Comparison of ENCODE assay signal across 8 cellular contexts in the genomic region with DNA sequence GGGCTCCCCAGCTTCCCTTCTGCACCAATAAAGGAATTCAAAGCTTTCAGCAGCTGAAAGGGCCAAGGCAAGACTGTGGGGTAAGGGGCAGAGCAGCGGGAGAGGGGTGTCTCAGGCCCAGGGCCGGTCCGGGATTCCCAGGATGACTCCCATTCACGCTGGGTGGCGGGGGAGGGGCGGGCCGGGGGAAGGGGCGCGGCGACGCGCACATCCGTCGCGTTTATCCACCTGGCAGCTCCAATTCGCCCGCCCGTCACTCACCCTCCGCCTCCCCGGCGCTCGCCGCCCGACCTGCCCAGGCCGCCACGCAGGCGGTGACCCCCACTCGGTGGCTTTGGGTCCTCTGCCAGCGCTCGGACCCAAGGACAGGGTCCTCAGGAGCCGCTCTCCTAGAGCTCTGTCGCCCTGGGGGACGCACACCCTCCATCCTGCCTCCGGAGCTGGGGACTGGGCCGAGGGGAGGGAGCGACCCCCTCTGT. TPM values are rescaled to one million over a fixed set of nuclear protein-coding genes. Genes with fewer than 3 reads are reported as not detected.
DNase-seq lines count a peak whose midpoint lies in the region; ATAC-seq and TF ChIP-seq lines count a peak whose summit lies in the region.

No MANE protein-coding gene starts in this region.

- peak overlapping the region; percentile 67 for H3K4me3 Mint-ChIP-seq in activated naive CD8-positive, alpha-beta T cell

- TF ChIP-seq CTCF in suprapubic skin (IDR thresholded peaks at IDR 0.05) = no peak

- H3K9me3 Mint-ChIP-seq in activated naive CD8-positive, alpha-beta T cell (ENCODE audit: low read depth) = no peaks in the 10 kb centered on the region

- 5% methylated on average over 8 of the region's 36 CpGs for WGBS in suprapubic skin

- H3K9me3 ChIP-seq in suprapubic skin = no peaks in the 10 kb centered on the region

- DNase-seq in Right ventricle myocardium inferior (ENCODE audit: missing footprints) (peak; percentile 59), cardiac septum (ENCODE audit: low spot score) (no peak), iPS-NIHi11 (ENCODE audit: low spot score) (peak; percentile 61), suprapubic skin (ENCODE audit: low spot score in 2 of 2) (no peak)
- DNase-seq in activated CD4-positive, CD25-positive, alpha-beta regulatory T cell treated with anti-CD3 and anti-CD28 coated beads, Interleukin-2, amount 50 U/mL, for 72 hours = no peak
- no peak for DNase-seq in stimulated activated naive CD4-positive, alpha-beta T cell treated with Interleukin-2 at 50 U/mL for 16 hours (lab: John Stamatoyannopoulos, UW)

- no peak overlapping the region for H3K27ac ChIP-seq in suprapubic skin

- peaks cover 46% of the 10 kb centered on the region for H3K4me1 ChIP-seq in suprapubic skin

- peaks cover 2% of the 10 kb centered on the region for H3K27me3 Mint-ChIP-seq in activated naive CD8-positive, alpha-beta T cell

- peak overlapping the region; percentile 62 for H3K4me3 ChIP-seq in suprapubic skin

- ATAC-seq in Right ventricle myocardium inferior (peak; percentile 1), HG02798 (IDR thresholded peaks at IDR 0.05; ENCODE audit: poor library complexity, unreplicated experiment) (no peak)

- peaks cover 27% of the 10 kb centered on the region for H3K27me3 ChIP-seq in suprapubic skin

- H3K36me3 ChIP-seq in suprapubic skin = no peaks in the 10 kb centered on the region

- intact Hi-C loops in Right ventricle myocardium inferior (cut with DNase I) (loop anchor here (5.0 kb wide), 1 partner anchor 88 kb away; no protein-coding TSS in a partner anchor), cardiac septum (cut with DNase I) (no loop called here)

- no peak for TF ChIP-seq POLR2A in suprapubic skin (IDR thresholded peaks at IDR 0.05)

- TF ChIP-seq EP300 in suprapubic skin (IDR thresholded peaks at IDR 0.05) = no peak

- no peak overlapping the region for H3K27ac Mint-ChIP-seq in activated naive CD8-positive, alpha-beta T cell

- H3K4me1 Mint-ChIP-seq in activated naive CD8-positive, alpha-beta T cell (ENCODE audit: low read depth) = peaks cover 19% of the 10 kb centered on the region

- H3K36me3 Mint-ChIP-seq in activated naive CD8-positive, alpha-beta T cell = no peaks in the 10 kb centered on the region

RNA-seq across cellular contexts. Expression of a gene that starts 3.7 kb away (rescaled TPM):
- total RNA-seq in Right ventricle myocardium inferior (16.1 TPM), cardiac septum (7.7 TPM), suprapubic skin (1 to 10 TPM; 1.4 to 6.0 (median 2.5) TPM)

RNA-seq across cellular contexts. Expression of a gene that starts 55.4 kb away (rescaled TPM):
- total RNA-seq in Right ventricle myocardium inferior (not detected), cardiac septum (0.19 TPM), suprapubic skin (1 to 10 TPM in 1 of 4 donors, not detected in 3; 3.2 TPM)

RNA-seq across cellular contexts. Expression of a gene that starts 56.6 kb away (rescaled TPM):
- total RNA-seq in Right ventricle myocardium inferior (12.7 TPM), cardiac septum (45.9 TPM), suprapubic skin (100 to 1,000 TPM in 2 of 4 donors, 10 to 100 TPM in 2; 41.6 to 188 (median 93.1) TPM)

Comparison
In these comparisons a context has a peak if more than half of its experiments do, and no peak if none do; other contexts are left out.
1. DNase-seq: peak in Right ventricle myocardium inferior (single experiment) and iPS-NIHi11 (single experiment); none in cardiac septum (single experiment), suprapubic skin (0 of 2), activated CD4-positive, CD25-positive, alpha-beta regulatory T cell treated with anti-CD3 and anti-CD28 coated beads, Interleukin-2, amount 50 U/mL, for 72 hours (single experiment) and stimulated activated naive CD4-positive, alpha-beta T cell treated with Interleukin-2 at 50 U/mL for 16 hours (single experiment).